In genomic region chr4:22457348-22457747, GRCh38 we compare ENCODE assay signal across 28 cellular contexts. TPM values are rescaled to one million over a fixed set of nuclear protein-coding genes. Genes with fewer than 3 reads are reported as not detected.
"Had no signal": no experiment of that assay in that cellular context is flagged by ENCODE, and none has a peak within 500 bp of the region (broad histone marks: within the 10 kb centered on the region; RNA-seq: fewer than 3 reads in every experiment).

No MANE protein-coding gene starts in this region.

- H3K4me3 ChIP-seq: ascending aorta, cardiac muscle cell had no signal

- FAIRE-seq: bronchial epithelial cell, TTC549 had no signal

- ATAC-seq: activated CD8-positive, alpha-beta T cell treated with anti-CD3 and anti-CD28 coated beads for 36 hours; activated naive CD8-positive, alpha-beta T cell treated with anti-CD3 and anti-CD28 coated beads, Interleukin-2, amount 50 U/mL, for 24 hours had no signal

- H3K4me1 ChIP-seq: ascending aorta had no signal

- H3K27ac ChIP-seq: ascending aorta, cardiac muscle cell, VCaP had no signal

- H3K27me3 ChIP-seq: ascending aorta, cardiac muscle cell had no signal

- DNase-seq: activated B cell treated with CpG ODN at 0.5 μM for 24 hours; activated CD4-positive, alpha-beta memory T cell treated with anti-CD3 and anti-CD28 coated beads for 36 hours; activated CD4-positive, alpha-beta T cell treated with anti-CD3 and anti-CD28 coated beads for 4 hours; activated CD4-positive, alpha-beta T cell treated with anti-CD3 and anti-CD28 coated beads, Interleukin-2, amount 10 ng/mL, durations not matched to agents 24 days and 14 days; activated CD4-positive, alpha-beta T cell treated with anti-CD3 and anti-CD28 coated beads, Interleukin-2, amount 50 U/mL, for 1 hour; activated CD4-positive, alpha-beta T cell treated with anti-CD3 and anti-CD28 coated beads, Interleukin-2, amount 50 U/mL, for 4 hours; activated CD4-positive, CD25-positive, alpha-beta regulatory T cell treated with anti-CD3 and anti-CD28 coated beads, Interleukin-2, amount 50 U/mL, for 72 hours; activated CD8-positive, alpha-beta memory T cell treated with anti-CD3 and anti-CD28 coated beads, Interleukin-2, amount 50 U/mL, for 4 hours; activated CD8-positive, alpha-beta T cell treated with anti-CD3 and anti-CD28 coated beads for 36 hours; activated effector memory CD4-positive, alpha-beta T cell treated with Interleukin-2 at 50 U/mL for 16 hours; activated gamma-delta T cell; activated naive CD4-positive, alpha-beta T cell treated with anti-CD3 and anti-CD28 coated beads, Interleukin-2, amount 10 ng/mL, durations not matched to agents 7 days and 5 days; activated naive CD4-positive, alpha-beta T cell treated with Interleukin-2 at 50 U/mL for 16 hours; activated naive CD8-positive, alpha-beta T cell treated with anti-CD3 and anti-CD28 coated beads, Interleukin-2, amount 10 ng/mL, durations not matched to agents 7 days and 5 days; activated naive CD8-positive, alpha-beta T cell treated with anti-CD3 and anti-CD28 coated beads, Interleukin-2, amount 50 U/mL, for 24 hours; activated T-cell treated with anti-CD3 and anti-CD28 coated beads, Interleukin-2, amount 50 U/mL, for 24 hours; activated T-cell treated with anti-CD3 and anti-CD28 coated beads, Interleukin-2, amount 50 U/mL, for 48 hours; amygdala; anterior cingulate cortex; caudate nucleus; cerebellar nuclear complex; T-helper 2 cell; T-helper 9 cell had no signal

- H3K36me3 ChIP-seq: ascending aorta had no signal

- H3K9me3 ChIP-seq: ascending aorta had no signal

RNA-seq across cellular contexts. Expression of gene ADGRA3, which starts 58.5 kb away (rescaled TPM):
- total RNA-seq: activated B cell treated with CpG ODN at 0.5 μM for 24 hours had no signal
